In genomic region chr7:106744507-106745180, GRCh38 we compare ENCODE assay signal across 1 cellular context.
TF ChIP-seq lines count a peak whose summit lies in the region.

No MANE protein-coding gene starts in this region.

TF ChIP-seq in IMR-90, 13 proteins besides CTCF, POLR2A, EP300 and RAD21:
- TF ChIP-seq MXI1 (IDR thresholded peaks at IDR 0.05; ENCODE audit: borderline replicate concordance, low read depth, low read length): no peak
- TF ChIP-seq SMC3 (IDR thresholded peaks at IDR 0.05; ENCODE audit: low read depth, low read length): no peak
- no peak for TF ChIP-seq RFX5 (IDR thresholded peaks at IDR 0.05; ENCODE audit: low read depth, low read length)
- TF ChIP-seq FOS (IDR thresholded peaks at IDR 0.05; ENCODE audit: low read depth, low read length): no peak
- no peak for TF ChIP-seq BHLHE40 (IDR thresholded peaks at IDR 0.05; ENCODE audit: low read depth, low read length)
- TF ChIP-seq ELK1 (IDR thresholded peaks at IDR 0.05; ENCODE audit: borderline replicate concordance, low read depth, low read length): no peak
- no peak for TF ChIP-seq RCOR1 (IDR thresholded peaks at IDR 0.05; ENCODE audit: insufficient replicate concordance, low read length)
- TF ChIP-seq MAFK (IDR thresholded peaks at IDR 0.05; ENCODE audit: low read depth, low read length): no peak
- TF ChIP-seq CHD1 (IDR thresholded peaks at IDR 0.05; ENCODE audit: low read depth, low read length): no peak
- TF ChIP-seq CEBPB (IDR thresholded peaks at IDR 0.05; ENCODE audit: low read depth, low read length): no peak
- TF ChIP-seq NFE2L2 (IDR thresholded peaks at IDR 0.05; ENCODE audit: low read depth, low read length): no peak
TF ChIP-seq in IMR-90: peak in this region for 0.
